In the genomic region with DNA sequence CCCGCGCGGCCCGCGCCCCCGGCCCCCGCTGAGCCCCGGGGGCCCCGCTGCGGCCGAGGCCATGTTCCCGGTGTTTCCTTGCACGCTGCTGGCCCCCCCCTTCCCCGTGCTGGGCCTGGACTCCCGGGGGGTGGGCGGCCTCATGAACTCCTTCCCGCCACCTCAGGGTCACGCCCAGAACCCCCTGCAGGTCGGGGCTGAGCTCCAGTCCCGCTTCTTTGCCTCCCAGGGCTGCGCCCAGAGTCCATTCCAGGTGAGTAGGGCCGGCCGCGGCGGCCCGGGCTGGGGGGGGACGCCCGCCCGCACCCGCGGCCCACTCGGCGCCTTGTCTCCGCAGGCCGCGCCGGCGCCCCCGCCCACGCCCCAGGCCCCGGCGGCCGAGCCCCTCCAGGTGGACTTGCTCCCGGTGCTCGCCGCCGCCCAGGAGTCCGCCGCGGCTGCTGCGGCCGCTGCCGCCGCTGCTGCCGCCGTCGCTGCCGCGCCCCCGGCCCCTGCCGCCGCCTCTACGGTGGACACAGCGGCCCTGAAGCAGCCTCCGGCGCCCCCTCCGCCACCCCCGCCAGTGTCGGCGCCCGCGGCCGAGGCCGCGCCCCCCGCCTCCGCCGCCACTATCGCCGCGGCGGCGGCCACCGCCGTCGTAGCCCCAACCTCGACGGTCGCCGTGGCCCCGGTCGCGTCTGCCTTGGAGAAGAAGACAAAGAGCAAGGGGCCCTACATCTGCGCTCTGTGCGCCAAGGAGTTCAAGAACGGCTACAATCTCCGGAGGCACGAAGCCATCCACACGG, we compare ENCODE assay signal across 7 cellular contexts. TPM values are rescaled to one million over a fixed set of nuclear protein-coding genes. Genes with fewer than 3 reads are reported as not detected.
DNase-seq lines count a peak whose midpoint lies in the region; ATAC-seq and TF ChIP-seq lines count a peak whose summit lies in the region.

No MANE protein-coding gene starts in this region.

- H3K27me3 Mint-ChIP-seq in T-cell = no peaks in the 10 kb centered on the region
- no peaks in the 10 kb centered on the region for H3K27me3 Mint-ChIP-seq in stimulated activated naive CD8-positive, alpha-beta T cell treated with anti-CD3 and anti-CD28 coated beads, Interleukin-15, Interleukin-2, amounts not matched to agents 100 ng/mL and 50 ng/mL, for 24 hours

- intact Hi-C loops in mammary epithelial cell (cut with micrococcal nuclease) = loop anchor here (1.0 to 2.0 kb wide), 3 partner anchors 13 to 214 kb away; partner anchors contain the start of gene MVP

- H3K9me3 ChIP-seq in mammary epithelial cell (replicated peaks; ENCODE audit: insufficient read depth, low read length) (no peaks in the 10 kb centered on the region), liver (ENCODE audit: control insufficient read depth in 4 of 4, low read length in 3 of 4) (no peaks in the 10 kb centered on the region)

- TF ChIP-seq CTCF in GM12875 (IDR thresholded peaks at IDR 0.05; ENCODE audit: borderline replicate concordance, insufficient read depth, low read depth, low read length) (no peak), mammary epithelial cell (conservative IDR thresholded peaks at IDR 0.05 in 1 of 2, IDR thresholded peaks at IDR 0.05 in 1 of 2; ENCODE audit: extremely low read depth in 1 of 2, insufficient read depth in 1 of 2, low read depth in 1 of 2, low read length in 2 of 2) (no peak), liver (IDR thresholded peaks at IDR 0.05; ENCODE audit: low read depth, low read length, missing input control) (no peak)

- H3K4me3 Mint-ChIP-seq in T-cell = peak overlapping the region; percentile 86 to 92 (median 87)
- H3K4me3 Mint-ChIP-seq in stimulated activated naive CD8-positive, alpha-beta T cell treated with anti-CD3 and anti-CD28 coated beads, Interleukin-15, Interleukin-2, amounts not matched to agents 100 ng/mL and 50 ng/mL, for 24 hours = peak overlapping the region; percentile 98

- ATAC-seq in T-cell (replicated peaks in 1 of 4) = no peak
- no peak for ATAC-seq in GM19035 (IDR thresholded peaks at IDR 0.05; ENCODE audit: unreplicated experiment)

- no peaks in the 10 kb centered on the region for H3K27me3 ChIP-seq in mammary epithelial cell (ENCODE audit: insufficient read depth, low read length)
- H3K27me3 ChIP-seq in liver (ENCODE audit: control insufficient read depth in 4 of 4, insufficient read depth in 4 of 4, low read length in 3 of 4) = no peaks in the 10 kb centered on the region

- H3K36me3 Mint-ChIP-seq in T-cell = peaks cover 14% of the 10 kb centered on the region
- peaks cover 67% of the 10 kb centered on the region for H3K36me3 Mint-ChIP-seq in stimulated activated naive CD8-positive, alpha-beta T cell treated with anti-CD3 and anti-CD28 coated beads, Interleukin-15, Interleukin-2, amounts not matched to agents 100 ng/mL and 50 ng/mL, for 24 hours (ENCODE audit: low read depth)

- H3K36me3 ChIP-seq in mammary epithelial cell (ENCODE audit: insufficient read depth, low read length) = peaks cover 7% of the 10 kb centered on the region
- peaks cover 2 to 10% (median 4%) of the 10 kb centered on the region in 4 donors for H3K36me3 ChIP-seq in liver (ENCODE audit: control insufficient read depth in 4 of 4, insufficient read depth in 3 of 4, low read depth in 1 of 4, low read length in 3 of 4)

- H3K9ac ChIP-seq in mammary epithelial cell (ENCODE audit: insufficient read depth, low read length) = peak overlapping the region; percentile 28
- H3K9ac ChIP-seq in liver (ENCODE audit: low read depth in 1 of 2, low read length in 2 of 2) = peak overlapping the region in 1 of 2 donors; percentile 48

- DNase-seq in M059J (ENCODE audit: low read depth) (peak; percentile 77), T-cell (peak in 13 of 34 experiments; percentile 22 to 59 (median 47)), mammary epithelial cell (peak; percentile 50)

- H3K4me3 ChIP-seq in GM12875 (ENCODE audit: low read depth, low read length) (peak overlapping the region; percentile 59), mammary epithelial cell (replicated peaks in 1 of 3; ENCODE audit: insufficient read depth in 1 of 3, low read depth in 2 of 3, low read length in 3 of 3) (peak overlapping the region; percentile 63 to 70 (median 70)), liver (ENCODE audit: low read depth in 1 of 3, low read length in 3 of 3) (peak overlapping the region; percentile 53 to 93 (median 55))

- H3K79me2 ChIP-seq in mammary epithelial cell (ENCODE audit: insufficient read depth, low read length) = peaks cover 32% of the 10 kb centered on the region

- H3K27ac Mint-ChIP-seq in T-cell = peak overlapping the region; percentile 85 to 87
- H3K27ac Mint-ChIP-seq in stimulated activated naive CD8-positive, alpha-beta T cell treated with anti-CD3 and anti-CD28 coated beads, Interleukin-15, Interleukin-2, amounts not matched to agents 100 ng/mL and 50 ng/mL, for 24 hours = peak overlapping the region; percentile 85

- peak overlapping the region; percentile 91 for H3K4me2 ChIP-seq in mammary epithelial cell (ENCODE audit: insufficient read depth, low read depth, low read length)

- BruUV-seq in mammary epithelial cell (replicated peaks; lab: Mats Ljungman, UMichigan) = no TSS peak

- dilution Hi-C loops in mammary epithelial cell (cut with HindIII; ENCODE audit: low sequenced_read_pairs) = no loop called here

- no peak for TF ChIP-seq RAD21 in liver (IDR thresholded peaks at IDR 0.05)

- in situ Hi-C loops in mammary epithelial cell (cut with MboI; ENCODE audit: low sequenced_read_pairs in 2 of 2) = loop anchor here in 1 of 2 donors (25.0 kb wide), 1 partner anchor 205 kb away; the partner anchor contains the start of genes C16orf92 and DOC2A

- peaks cover 54 to 57% (median 56%) of the 10 kb centered on the region in 3 donors for H3K4me1 Mint-ChIP-seq in T-cell
- peaks cover 59% of the 10 kb centered on the region for H3K4me1 Mint-ChIP-seq in stimulated activated naive CD8-positive, alpha-beta T cell treated with anti-CD3 and anti-CD28 coated beads, Interleukin-15, Interleukin-2, amounts not matched to agents 100 ng/mL and 50 ng/mL, for 24 hours (ENCODE audit: low read depth)

- no peaks in the 10 kb centered on the region for H3K9me3 Mint-ChIP-seq in T-cell
- H3K9me3 Mint-ChIP-seq in stimulated activated naive CD8-positive, alpha-beta T cell treated with anti-CD3 and anti-CD28 coated beads, Interleukin-15, Interleukin-2, amounts not matched to agents 100 ng/mL and 50 ng/mL, for 24 hours = no peaks in the 10 kb centered on the region

- H2AFZ ChIP-seq in mammary epithelial cell (ENCODE audit: low read depth, low read length) = peak overlapping the region; percentile 34

- POLR2A ChIA-PET in T-cell (lab: Charles Lee) = interaction anchor here in 1 of 2 donors (0.6 to 0.9 kb wide), 3 partner anchors 13 to 104 kb away, joined by 3 read pairs; no protein-coding TSS in a partner anchor

- H3K27ac ChIP-seq in mammary epithelial cell (ENCODE audit: insufficient read depth, low read depth, low read length) (peak overlapping the region; percentile 44), liver (ENCODE audit: low read depth in 1 of 2, low read length in 2 of 2) (peak overlapping the region; percentile 73 to 88)

- no peaks in the 10 kb centered on the region for H4K20me1 ChIP-seq in mammary epithelial cell (ENCODE audit: insufficient read depth, low read length)

- WGBS in mammary epithelial cell (ENCODE audit: low coverage, missing lambda C conversion rate) = no CpG with 5 or more reads among the region's 99 CpGs
- WGBS in liver = 2% methylated on average over 99 of the region's 99 CpGs

- CTCF ChIA-PET in T-cell (lab: Charles Lee) (interaction anchor here (0.6 to 2.3 kb wide), 12 partner anchors 9 to 189 kb away, joined by 3 to 42 read pairs (median 5); partner anchors contain the start of genes MVP (in 2 of the 2), PAGR1 (in 2 of the 2), HIRIP3 (in 1 of the 2) and KIF22 (in 1 of the 2)), mammary epithelial cell (lab: Charles Lee; ENCODE audit: low non-redundant PET) (interaction anchor here (0.5 to 1.3 kb wide), 5 partner anchors 9 to 211 kb away, joined by 3 to 8 read pairs (median 4); partner anchors contain the start of gene PAGR1)

- peaks cover 42% of the 10 kb centered on the region for H3K4me1 ChIP-seq in mammary epithelial cell (ENCODE audit: insufficient read depth, low read length)
- H3K4me1 ChIP-seq in liver (ENCODE audit: control insufficient read depth in 4 of 4, insufficient read depth in 4 of 4, low read length in 3 of 4) = peaks cover 11 to 49% (median 32%) of the 10 kb centered on the region in 4 donors

TF ChIP-seq in liver, 16 proteins besides CTCF, POLR2A, EP300 and RAD21:
- TF ChIP-seq FOXA2 (IDR thresholded peaks at IDR 0.05) (no peak), JUND (IDR thresholded peaks at IDR 0.05) (no peak), SP1 (IDR thresholded peaks at IDR 0.05) (no peak), GABPA (IDR thresholded peaks at IDR 0.05 in 1 of 2, conservative IDR thresholded peaks at IDR 0.05 in 1 of 2) (no peak), FOXA1 (IDR thresholded peaks at IDR 0.05) (no peak)
TF ChIP-seq in liver: peak in this region for 0.

RNA-seq across cellular contexts. Expression of gene MAZ, which starts 0.5 kb away (rescaled TPM):
- 127 and 223 TPM in 2 replicates for total RNA-seq in M059J (2014; rRNA removed; shearing (Covaris generic))
- total RNA-seq in T-cell (100 to 1,000 TPM; 240 to 326 (median 305) TPM), mammary epithelial cell (100 to 1,000 TPM in 1 of 2 donors, 10 to 100 TPM in 1; 80.2 to 139 TPM), liver (100 to 1,000 TPM in 1 of 2 donors, 10 to 100 TPM in 1; 28.4 to 272 TPM)
- polyA plus RNA-seq in mammary epithelial cell (117 TPM), liver (10 to 100 TPM; 16.0 to 61.7 TPM)
- 374 TPM for polyA minus RNA-seq in mammary epithelial cell

RNA-seq across cellular contexts. Expression of gene PRRT2, which starts 5.2 kb away (rescaled TPM):
- 0.20 and 0.94 TPM in 2 replicates for total RNA-seq in M059J (2014; rRNA removed; shearing (Covaris generic))
- total RNA-seq in T-cell (1 to 10 TPM; 2.4 to 7.9 (median 4.4) TPM), mammary epithelial cell (under 1 TPM in 1 of 2 donors, not detected in 1; 0.42 TPM), liver (under 1 TPM; 0.09 to 0.59 TPM)
- polyA plus RNA-seq in mammary epithelial cell (0.07 TPM), liver (under 1 TPM; 0.16 to 0.28 TPM)
- not detected for polyA minus RNA-seq in mammary epithelial cell

RNA-seq across cellular contexts. Expression of gene PAGR1, which starts 9.1 kb away (rescaled TPM):
- 45.4 and 58.2 TPM in 2 replicates for total RNA-seq in M059J (2014; rRNA removed; shearing (Covaris generic))
- total RNA-seq in T-cell = 10 to 100 TPM; 16.0 to 47.2 (median 40.6) TPM
- 10 to 100 TPM; 13.7 to 24.9 TPM for total RNA-seq in mammary epithelial cell
- polyA plus RNA-seq in mammary epithelial cell = 25.1 TPM
- 18.4 TPM for polyA minus RNA-seq in mammary epithelial cell
- 10 to 100 TPM; 11.1 to 16.9 TPM for total RNA-seq in liver
- 10 to 100 TPM in 1 of 2 donors, 1 to 10 TPM in 1; 7.3 to 18.7 TPM for polyA plus RNA-seq in liver

RNA-seq across cellular contexts. Expression of gene MVP, which starts 13.4 kb away (rescaled TPM):
- total RNA-seq in M059J (2014; rRNA removed; shearing (Covaris generic)) = 112 and 186 TPM in 2 replicates
- total RNA-seq in T-cell = 100 to 1,000 TPM; 140 to 173 (median 158) TPM
- total RNA-seq in mammary epithelial cell = 100 to 1,000 TPM; 116 to 138 TPM
- 102 TPM for polyA plus RNA-seq in mammary epithelial cell
- polyA minus RNA-seq in mammary epithelial cell = 493 TPM
- total RNA-seq in liver = 10 to 100 TPM; 30.7 to 78.4 TPM
- polyA plus RNA-seq in liver = 10 to 100 TPM; 40.1 to 61.4 TPM

RNA-seq across cellular contexts. Expression of gene KIF22, which starts 16.3 kb away (rescaled TPM):
- 68.6 and 79.0 TPM in 2 replicates for total RNA-seq in M059J (2014; rRNA removed; shearing (Covaris generic))
- 10 to 100 TPM; 84.1 to 95.2 (median 84.9) TPM for total RNA-seq in T-cell
- 10 to 100 TPM; 20.2 to 55.0 TPM for total RNA-seq in mammary epithelial cell
- polyA plus RNA-seq in mammary epithelial cell = 61.0 TPM
- polyA minus RNA-seq in mammary epithelial cell = 90.3 TPM
- 10 to 100 TPM; 15.0 to 80.1 TPM for total RNA-seq in liver
- 10 to 100 TPM; 39.9 to 58.7 TPM for polyA plus RNA-seq in liver
